Comparison of ENCODE assay signal across 8 cellular contexts in the genomic region with DNA sequence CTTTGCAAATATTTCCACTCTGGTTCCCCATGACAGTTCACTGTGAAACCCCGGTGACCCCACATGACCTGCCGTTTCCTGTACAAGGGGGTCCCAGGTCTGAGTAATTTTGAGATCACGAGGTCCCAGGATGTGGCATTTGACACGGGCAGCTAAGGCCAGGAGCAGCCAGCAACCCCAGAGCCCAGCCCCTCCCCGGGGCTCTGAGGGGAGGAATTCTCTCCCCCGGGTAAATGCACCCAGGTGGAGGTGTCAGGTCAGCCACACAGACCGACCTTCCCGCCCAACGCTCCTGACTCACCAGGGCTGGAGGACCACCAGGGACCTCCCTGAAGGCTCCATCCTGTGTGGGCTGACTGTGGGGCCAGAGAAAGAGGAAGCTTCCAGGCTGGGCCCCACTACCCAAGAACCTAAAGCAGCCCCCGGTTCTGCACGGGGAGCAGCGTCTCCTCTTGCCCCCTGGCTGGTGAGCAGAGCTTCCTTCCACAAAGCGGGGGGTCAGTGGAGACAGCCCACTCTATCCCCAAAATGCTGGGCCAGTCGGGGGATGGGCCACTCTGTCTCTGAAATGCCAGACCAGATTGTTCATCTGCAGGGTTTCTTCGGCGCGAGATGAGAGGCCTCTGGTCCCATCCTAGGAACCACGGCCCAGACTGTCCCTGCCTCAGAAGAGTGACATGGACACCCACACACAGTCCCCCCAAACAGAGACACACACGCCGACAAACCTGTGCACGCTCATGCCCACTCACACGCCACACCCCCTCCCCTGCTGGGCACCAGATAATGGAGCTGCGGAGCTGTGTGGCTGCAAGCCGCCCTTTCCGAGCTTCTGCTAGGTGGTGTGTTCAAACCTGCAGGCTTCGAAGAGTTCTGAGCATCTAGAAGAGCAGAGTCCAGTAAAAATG. TPM values are rescaled to one million over a fixed set of nuclear protein-coding genes. Genes with fewer than 3 reads are reported as not detected.
DNase-seq lines count a peak whose midpoint lies in the region; ATAC-seq, FAIRE-seq and TF ChIP-seq lines count a peak whose summit lies in the region.

No MANE protein-coding gene starts in this region.

- H3K9me3 ChIP-seq in CD4-positive, CD25-positive, alpha-beta regulatory T cell (ENCODE audit: control insufficient read depth in 2 of 2, low read length in 2 of 2): no peaks in the 10 kb centered on the region
- no peaks in the 10 kb centered on the region for H3K9me3 ChIP-seq in kidney (ENCODE audit: control insufficient read depth in 1 of 2, low read length in 2 of 2)
- H3K9me3 ChIP-seq in hepatocyte (ENCODE audit: low read depth): no peaks in the 10 kb centered on the region

- POLR2A ChIA-PET in T-cell (lab: Charles Lee): no interaction called here

- no peaks in the 10 kb centered on the region for H3K9me3 Mint-ChIP-seq in CD4-positive, CD25-positive, alpha-beta regulatory T cell
- H3K9me3 Mint-ChIP-seq in T-cell: no peaks in the 10 kb centered on the region
- no peaks in the 10 kb centered on the region for H3K9me3 Mint-ChIP-seq in HFFc6

- 75% methylated on average over 26 of the region's 26 CpGs for WGBS in hepatocyte (ENCODE audit: low lambda C conversion rate, missing lambda C conversion rate)

- H4K20me1 ChIP-seq in hepatocyte (ENCODE audit: insufficient read depth, poor library complexity, severe bottlenecking): no peaks in the 10 kb centered on the region

- H3K36me3 Mint-ChIP-seq in CD4-positive, CD25-positive, alpha-beta regulatory T cell: no peaks in the 10 kb centered on the region
- H3K36me3 Mint-ChIP-seq in T-cell (no peaks in the 10 kb centered on the region), HFFc6 (ENCODE audit: low read depth) (no peaks in the 10 kb centered on the region)

- intact Hi-C loops in kidney (cut with DNase I): loop anchor here (5.0 kb wide), 1 partner anchor 122 kb away; no protein-coding TSS in a partner anchor

- FAIRE-seq in kidney (lab: Jason Lieb, UNC): no peak

- H3K27me3 Mint-ChIP-seq in CD4-positive, CD25-positive, alpha-beta regulatory T cell: no peaks in the 10 kb centered on the region
- no peaks in the 10 kb centered on the region for H3K27me3 Mint-ChIP-seq in T-cell
- no peaks in the 10 kb centered on the region; the same call in 1 of the 2 replicates for H3K27me3 Mint-ChIP-seq in HFFc6 (ENCODE audit: insufficient read depth)

- peak overlapping the region; percentile 82 to 93 (median 91) for H3K27ac Mint-ChIP-seq in CD4-positive, CD25-positive, alpha-beta regulatory T cell
- H3K27ac Mint-ChIP-seq in T-cell: peak overlapping the region; percentile 70 to 77
- H3K27ac Mint-ChIP-seq in HFFc6: no peak overlapping the region; the same call in 1 of the 2 replicates

- no peak overlapping the region for H3K4me2 ChIP-seq in hepatocyte

- H3K27me3 ChIP-seq in CD4-positive, CD25-positive, alpha-beta regulatory T cell (ENCODE audit: control insufficient read depth, insufficient read depth, low read length): no peaks in the 10 kb centered on the region
- no peaks in the 10 kb centered on the region for H3K27me3 ChIP-seq in hepatocyte

- no peaks in the 10 kb centered on the region for H3K9me2 ChIP-seq in hepatocyte (replicated peaks; ENCODE audit: insufficient read depth)

- H3K9ac ChIP-seq in kidney (ENCODE audit: low read length in 2 of 2): no peak overlapping the region

- peaks cover 0 to 48% (median 23%) of the 10 kb centered on the region in 4 donors for H3K4me1 Mint-ChIP-seq in CD4-positive, CD25-positive, alpha-beta regulatory T cell
- peaks cover 29 to 41% (median 33%) of the 10 kb centered on the region in 3 donors for H3K4me1 Mint-ChIP-seq in T-cell
- H3K4me1 Mint-ChIP-seq in HFFc6 (ENCODE audit: low read depth): peaks cover 28% of the 10 kb centered on the region

- peak in 1 of 3 donors; percentile 83 for DNase-seq in CD4-positive, CD25-positive, alpha-beta regulatory T cell
- DNase-seq in T-cell (peak in 2 of 34 experiments; percentile 20 to 22), kidney (peak; percentile 77), cortex of kidney (lab: John Stamatoyannopoulos, UW) (no peak), hepatocyte (ENCODE audit: low spot score) (no peak), HFFc6 (no peak), dedifferentiated amniotic fluid mesenchymal stem cell (ENCODE audit: extremely low spot score) (no peak)

- TF ChIP-seq CTCF in kidney (IDR thresholded peaks at IDR 0.05; ENCODE audit: borderline replicate concordance, extremely low read depth, insufficient read depth) (no peak), hepatocyte (IDR thresholded peaks at IDR 0.05; ENCODE audit: poor library complexity) (no peak), HFFc6 (IDR thresholded peaks at IDR 0.05) (no peak)

- no peaks in the 10 kb centered on the region for H3K79me2 ChIP-seq in hepatocyte

- peak; percentile 12 to 25 for ATAC-seq in CD4-positive, CD25-positive, alpha-beta regulatory T cell (ENCODE audit: low read depth in 2 of 2)
- peak; percentile 42 for ATAC-seq in GM21576 (IDR thresholded peaks at IDR 0.05; ENCODE audit: unreplicated experiment)
- ATAC-seq in T-cell (replicated peaks in 1 of 4): peak in 3 of 4 experiments; percentile 13 to 61 (median 42)

- H2AFZ ChIP-seq in hepatocyte: no peak overlapping the region

- no peak overlapping the region for H3K4me3 ChIP-seq in CD4-positive, CD25-positive, alpha-beta regulatory T cell (ENCODE audit: low read depth, low read length)
- no peak overlapping the region for H3K4me3 ChIP-seq in kidney (ENCODE audit: low read length in 2 of 2)
- H3K4me3 ChIP-seq in hepatocyte: no peak overlapping the region

- H3K4me3 Mint-ChIP-seq in CD4-positive, CD25-positive, alpha-beta regulatory T cell: peak overlapping the region in 2 of 4 donors; percentile 11 to 58
- H3K4me3 Mint-ChIP-seq in T-cell (peak overlapping the region in 1 of 3 donors; percentile 55), HFFc6 (no peak overlapping the region)

- peaks cover 38% of the 10 kb centered on the region for H3K4me1 ChIP-seq in CD4-positive, CD25-positive, alpha-beta regulatory T cell (ENCODE audit: control insufficient read depth, insufficient read depth, low read length, poor library complexity, severe bottlenecking)
- H3K4me1 ChIP-seq in kidney (ENCODE audit: control insufficient read depth in 1 of 2, insufficient read depth in 1 of 2, low read depth in 1 of 2, low read length in 2 of 2) (peaks cover 13 to 18% of the 10 kb centered on the region in 2 donors), hepatocyte (ENCODE audit: insufficient read depth) (peaks cover 23% of the 10 kb centered on the region)

- no peaks in the 10 kb centered on the region for H3K36me3 ChIP-seq in CD4-positive, CD25-positive, alpha-beta regulatory T cell (ENCODE audit: control insufficient read depth, insufficient read depth, low read length)
- H3K36me3 ChIP-seq in kidney (ENCODE audit: control insufficient read depth in 1 of 2, insufficient read depth in 2 of 2, low read length in 2 of 2) (no peaks in the 10 kb centered on the region), hepatocyte (replicated peaks; ENCODE audit: insufficient read depth, low read depth) (no peaks in the 10 kb centered on the region)

- CTCF ChIA-PET in T-cell (lab: Charles Lee): no interaction called here

- H3K27ac ChIP-seq in CD4-positive, CD25-positive, alpha-beta regulatory T cell (ENCODE audit: insufficient read depth, low read length, poor library complexity, severe bottlenecking): peak overlapping the region; percentile 79
- H3K27ac ChIP-seq in kidney (ENCODE audit: low read depth in 2 of 2, low read length in 2 of 2) (peak overlapping the region in 1 of 2 donors; percentile 74), hepatocyte (no peak overlapping the region)

RNA-seq across cellular contexts. Expression of gene SLCO4A1, which starts 23.4 kb away (rescaled TPM):
- 7.4 TPM for total RNA-seq in CD4-positive, CD25-positive, alpha-beta regulatory T cell
- 1 to 10 TPM; 1.8 to 2.9 (median 2.7) TPM for polyA plus RNA-seq in CD4-positive, CD25-positive, alpha-beta regulatory T cell
- total RNA-seq in T-cell: 1 to 10 TPM in 4 of 5 donors, under 1 TPM in 1; 0.98 to 7.2 (median 5.4) TPM
- 80.3 TPM for total RNA-seq in kidney
- 12.4 TPM for polyA plus RNA-seq in kidney (ENCODE audit: insufficient read depth, low read depth, low replicate concordance)
- total RNA-seq in hepatocyte: 25.8 and 26.7 TPM in 2 replicates
- polyA plus RNA-seq in hepatocyte: 87.3 and 99.0 TPM in 2 replicates
- 1 to 10 TPM; 2.7 to 6.5 (median 3.4) TPM for total RNA-seq in HFFc6 (2021; fragmentation: NEBNext Ultra II Directional; extraction: Animal tissue kit (Norgen Biotek cat#: 25700))
